ENCODE assay signal across 6 cellular contexts in the genomic region with DNA sequence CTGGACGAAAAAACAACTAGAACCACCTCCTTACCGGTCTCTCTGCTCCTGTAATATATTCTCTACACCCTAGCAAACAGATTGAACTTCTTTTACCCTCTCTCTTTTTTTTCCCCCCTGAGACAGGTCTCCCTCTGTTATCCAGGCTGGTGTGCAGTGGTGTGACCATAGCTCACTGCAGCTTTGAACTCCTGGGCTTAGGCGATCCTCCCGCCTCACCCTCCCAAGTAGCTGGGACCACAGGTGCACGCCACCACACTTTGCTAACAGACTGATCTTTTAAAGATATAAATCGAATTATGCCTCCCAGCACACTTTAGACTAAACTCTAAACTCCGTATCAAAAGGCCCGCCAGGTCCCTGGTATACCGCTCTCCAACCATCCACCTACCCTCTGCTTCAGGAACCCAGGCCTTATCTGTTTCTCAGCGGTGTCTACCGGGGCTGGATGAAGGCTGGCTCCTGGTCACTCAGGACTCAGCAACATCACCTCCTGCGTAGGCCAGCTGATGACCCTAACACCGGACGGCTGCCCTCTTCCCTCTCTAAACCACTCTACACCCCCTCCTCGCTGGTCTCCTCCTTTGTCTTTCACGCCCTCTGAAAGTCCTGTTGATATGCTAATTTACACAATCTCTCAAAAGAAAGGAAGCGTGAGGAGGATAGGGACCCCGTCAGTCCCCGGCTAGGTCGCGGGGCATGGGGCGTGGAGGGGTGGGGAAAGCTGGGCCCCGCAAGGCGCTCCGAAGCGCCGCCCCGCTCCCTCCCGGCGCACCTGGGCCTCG. TPM values are rescaled to one million over a fixed set of nuclear protein-coding genes. Genes with fewer than 3 reads are reported as not detected.
A peak's percentile ranks its signal among the peaks of the same experiment; 100 is the strongest.
DNase-seq lines count a peak whose midpoint lies in the region; ATAC-seq lines count a peak whose summit lies in the region.

No MANE protein-coding gene starts in this region.

- H2AFZ ChIP-seq in mesenchymal stem cell (ENCODE audit: low read depth, low read length), result peak overlapping the region; percentile 98

- peak overlapping the region in 1 of 2 experiments; percentile 97 for H3K14ac ChIP-seq in mesenchymal stem cell (ENCODE audit: low read length in 2 of 2)

- peaks cover 20 to 55% of the 10 kb centered on the region in 2 experiments for H3K36me3 ChIP-seq in mesenchymal stem cell (ENCODE audit: control insufficient read depth in 1 of 2, insufficient read depth in 2 of 2, low read depth in 1 of 2, low read length in 2 of 2)

- peak overlapping the region; percentile 56 for H4K91ac ChIP-seq in mesenchymal stem cell (ENCODE audit: low read length)

- peak overlapping the region; percentile 94 to 98 for H3K4me3 ChIP-seq in mesenchymal stem cell (ENCODE audit: insufficient read depth in 1 of 2, low read depth in 1 of 2, low read length in 2 of 2)

- peak overlapping the region; percentile 86 for H4K8ac ChIP-seq in mesenchymal stem cell (ENCODE audit: low read length)

- no peak overlapping the region for H2BK120ac ChIP-seq in mesenchymal stem cell (ENCODE audit: low read depth, low read length)

- peak overlapping the region; percentile 90 for H3K27ac Mint-ChIP-seq in activated naive CD8-positive, alpha-beta T cell

- no peak overlapping the region for H2AK5ac ChIP-seq in mesenchymal stem cell (ENCODE audit: low read length, severe bottlenecking)

- peak overlapping the region in 1 of 2 experiments; percentile 97 for H3K18ac ChIP-seq in mesenchymal stem cell (ENCODE audit: low read depth in 1 of 2, low read length in 2 of 2)

- H3K4me2 ChIP-seq in mesenchymal stem cell (ENCODE audit: low read length, poor library complexity, severe bottlenecking), result peak overlapping the region; percentile 67

- H2BK15ac ChIP-seq in mesenchymal stem cell (ENCODE audit: low read depth, poor library complexity, severe bottlenecking), result peak overlapping the region; percentile 50

- H3K27me3 ChIP-seq in mesenchymal stem cell (ENCODE audit: control insufficient read depth in 1 of 2, insufficient read depth in 1 of 2, low read length in 2 of 2), result no peaks in the 10 kb centered on the region

- H3K9me3 Mint-ChIP-seq in activated naive CD8-positive, alpha-beta T cell (ENCODE audit: low read depth), result no peaks in the 10 kb centered on the region

- H3K79me1 ChIP-seq in mesenchymal stem cell (replicated peaks; ENCODE audit: low read length, poor library complexity, severe bottlenecking), result peaks cover 19% of the 10 kb centered on the region

- DNase-seq in mesenchymal stem cell (peak; percentile 22), NCI-H1436 (lab: John Stamatoyannopoulos, UW) (no peak), NCI-H187 (lab: John Stamatoyannopoulos, UW) (no peak)

- H2BK12ac ChIP-seq in mesenchymal stem cell (ENCODE audit: low read length in 2 of 2), result peak overlapping the region in 1 of 2 experiments; percentile 61

- H3K4ac ChIP-seq in mesenchymal stem cell (ENCODE audit: low read depth in 1 of 2, low read length in 2 of 2), result peak overlapping the region; percentile 60 to 84

- H3K23ac ChIP-seq in mesenchymal stem cell (ENCODE audit: low read length in 2 of 2), result peak overlapping the region in 1 of 2 experiments; percentile 4

- H3K27me3 Mint-ChIP-seq in activated naive CD8-positive, alpha-beta T cell, result no peaks in the 10 kb centered on the region

- peaks cover 37% of the 10 kb centered on the region for H3K4me1 Mint-ChIP-seq in activated naive CD8-positive, alpha-beta T cell (ENCODE audit: low read depth)

- peak overlapping the region; percentile 27 for H3K27ac ChIP-seq in mesenchymal stem cell (ENCODE audit: low read length, poor library complexity, severe bottlenecking)

- H3K9ac ChIP-seq in mesenchymal stem cell (ENCODE audit: low read length), result peak overlapping the region; percentile 94

- H2BK5ac ChIP-seq in mesenchymal stem cell (ENCODE audit: low read depth, low read length, poor library complexity, severe bottlenecking), result no peak overlapping the region

- H3K4me1 ChIP-seq in mesenchymal stem cell (ENCODE audit: control insufficient read depth, insufficient read depth, low read depth, low read length), result peaks cover 13% of the 10 kb centered on the region

- peak overlapping the region; percentile 99 for H3K4me3 Mint-ChIP-seq in activated naive CD8-positive, alpha-beta T cell

- 24% methylated on average over 23 of the region's 31 CpGs for WGBS in mesenchymal stem cell

- H3K36me3 Mint-ChIP-seq in activated naive CD8-positive, alpha-beta T cell, result no peaks in the 10 kb centered on the region

- no peaks in the 10 kb centered on the region for H3K9me3 ChIP-seq in mesenchymal stem cell (ENCODE audit: control insufficient read depth, low read length)

- peak; percentile 21 for ATAC-seq in HG02571 (IDR thresholded peaks at IDR 0.05; ENCODE audit: unreplicated experiment)
- ATAC-seq in GM18873 (IDR thresholded peaks at IDR 0.05; ENCODE audit: low FRiP score, unreplicated experiment), result no peak

RNA-seq across cellular contexts. Expression of a gene that starts 0.7 kb away (rescaled TPM):
- 17.3 TPM for polyA plus RNA-seq in mesenchymal stem cell (2013, experiment 1 of 2)
- polyA plus RNA-seq in mesenchymal stem cell (2013, experiment 2 of 2), result 18.6 TPM

RNA-seq across cellular contexts. Expression of a gene that starts 14.4 kb away (rescaled TPM):
- 39.0 TPM for polyA plus RNA-seq in mesenchymal stem cell (2013, experiment 1 of 2)
- polyA plus RNA-seq in mesenchymal stem cell (2013, experiment 2 of 2), result 39.5 TPM

RNA-seq across cellular contexts. Expression of a gene that starts 15.3 kb away (rescaled TPM):
- polyA plus RNA-seq in mesenchymal stem cell (2013, experiment 1 of 2), result 13.4 TPM
- polyA plus RNA-seq in mesenchymal stem cell (2013, experiment 2 of 2), result 13.6 TPM

RNA-seq across cellular contexts. Expression of a gene that starts 32.2 kb away (rescaled TPM):
- polyA plus RNA-seq in mesenchymal stem cell (2013, experiment 1 of 2), result 119 TPM
- polyA plus RNA-seq in mesenchymal stem cell (2013, experiment 2 of 2), result 115 TPM

RNA-seq across cellular contexts. Expression of a gene that starts 32.9 kb away (rescaled TPM):
- polyA plus RNA-seq in mesenchymal stem cell (2013, experiment 1 of 2), result 3.0 TPM
- 2.6 TPM for polyA plus RNA-seq in mesenchymal stem cell (2013, experiment 2 of 2)
